In genomic region chr4:54229631-54230478, GRCh38 we compare ENCODE assay signal across 9 cellular contexts. TPM values are rescaled to one million over a fixed set of nuclear protein-coding genes. Genes with fewer than 3 reads are reported as not detected.
DNase-seq lines count a peak whose midpoint lies in the region; ATAC-seq and TF ChIP-seq lines count a peak whose summit lies in the region.
"Had no signal": no experiment of that assay in that cellular context is flagged by ENCODE, and none has a peak within 500 bp of the region (broad histone marks: within the 10 kb centered on the region; RNA-seq: fewer than 3 reads in every experiment).

No MANE protein-coding gene starts in this region.

- H3K4me3 ChIP-seq in ascending aorta = peak overlapping the region; percentile 71 to 81

- no peaks in the 10 kb centered on the region for H3K9me3 ChIP-seq in ascending aorta

- H3K27me3 ChIP-seq in ascending aorta = no peaks in the 10 kb centered on the region

- H3K36me3 ChIP-seq in ascending aorta = no peaks in the 10 kb centered on the region

- peak; percentile 41 for DNase-seq in NCI-H146 (lab: John Stamatoyannopoulos, UW)
- no peak for DNase-seq in NCI-H146 treated with DMSO at 0.1 percent for 48 hours (lab: John Stamatoyannopoulos, UW; ENCODE audit: unreplicated experiment)
- peak in 1 of 2 donors; percentile 71 for DNase-seq in ascending aorta (ENCODE audit: low spot score in 2 of 2)
- peak; percentile 16 for DNase-seq in iPS-NIHi7 (ENCODE audit: extremely low spot score)
- DNase-seq in stimulated activated CD8-positive, alpha-beta memory T cell treated with anti-CD3 and anti-CD28 coated beads, Interleukin-4, amount 100 ng/mL, for 48 hours = peak; percentile 32
- no peak for DNase-seq in hippocampal formation (lab: John Stamatoyannopoulos, UW)
- no peak for DNase-seq in NCI-H2081 treated with DMSO at 0.1 percent for 48 hours (lab: John Stamatoyannopoulos, UW)

- no peak for ATAC-seq in GM19397 (IDR thresholded peaks at IDR 0.05; ENCODE audit: unreplicated experiment)

- peak overlapping the region; percentile 87 to 93 for H3K27ac ChIP-seq in ascending aorta
- H3K27ac ChIP-seq: KMS-11 had no signal

- TF ChIP-seq CTCF in ascending aorta (IDR thresholded peaks at IDR 0.05) = no peak

- intact Hi-C loops in ascending aorta (cut with DNase I) = loop anchor here (2.0 to 10.0 kb wide), 12 partner anchors 138 to 1995 kb away; no protein-coding TSS in a partner anchor

- H3K4me1 ChIP-seq in ascending aorta = peaks cover 7 to 15% of the 10 kb centered on the region in 2 donors

RNA-seq across cellular contexts. Expression of gene PDGFRA, which starts 0.8 kb away (rescaled TPM):
- 58.3 TPM for total RNA-seq in ascending aorta

Comparison
In these comparisons a context has a peak if more than half of its experiments do, and no peak if none do; other contexts are left out.
1. DNase-seq: peak in NCI-H146 (single experiment), iPS-NIHi7 (single experiment) and stimulated activated CD8-positive, alpha-beta memory T cell treated with anti-CD3 and anti-CD28 coated beads, Interleukin-4, amount 100 ng/mL, for 48 hours (single experiment); none in NCI-H146 treated with DMSO at 0.1 percent for 48 hours (single experiment), hippocampal formation (0 of 2) and NCI-H2081 treated with DMSO at 0.1 percent for 48 hours (single experiment).